8 cellular contexts compared by ENCODE assay signal in the genomic region with DNA sequence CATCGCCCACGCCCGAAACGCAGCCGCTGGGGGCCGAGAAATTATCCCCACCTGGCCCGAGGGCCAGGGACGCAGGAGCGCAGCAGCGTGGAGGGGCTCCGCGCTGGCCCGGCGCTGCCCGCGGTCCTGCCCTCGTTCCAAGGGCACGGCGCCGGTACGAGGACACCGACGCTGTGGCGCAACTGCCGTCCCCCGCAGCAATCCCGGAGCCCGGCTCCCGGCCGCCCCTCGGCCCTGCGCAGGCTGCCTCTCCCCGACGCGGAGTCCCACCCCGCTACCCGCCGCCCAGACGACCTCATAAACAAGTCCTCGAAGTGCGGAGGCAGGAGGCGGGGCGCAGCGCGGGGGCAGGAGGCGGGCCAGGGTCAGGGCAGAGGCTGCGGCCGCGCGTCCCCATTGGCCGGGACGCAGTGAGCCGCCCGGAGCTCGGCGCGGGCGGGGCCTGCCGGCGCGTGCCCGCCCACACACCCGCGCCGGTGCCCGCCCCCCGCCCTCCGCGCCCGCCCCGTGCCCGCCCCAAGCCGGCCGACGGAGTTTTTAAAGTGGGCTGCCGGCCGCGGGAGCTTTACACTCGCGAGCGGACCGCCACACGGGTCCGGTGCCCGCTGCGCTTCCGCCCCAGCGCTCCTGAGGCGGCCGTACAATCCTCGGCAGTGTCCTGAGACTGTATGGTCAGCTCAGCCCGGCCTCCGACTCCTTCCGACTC. TPM values are rescaled to one million over a fixed set of nuclear protein-coding genes. Genes with fewer than 3 reads are reported as not detected.
DNase-seq lines count a peak whose midpoint lies in the region; ATAC-seq and TF ChIP-seq lines count a peak whose summit lies in the region.

A gene (plus strand): TSS at position 568 of the 706 bp plus-strand sequence. CDS start 505 bp downstream, outside the sequence.

- H3K9me2 ChIP-seq in Karpas-422 (replicated peaks; ENCODE audit: insufficient read depth, low read length) = no peaks in the 10 kb centered on the region

- H3K4me1 ChIP-seq in Karpas-422 (ENCODE audit: low read length) (no peaks in the 10 kb centered on the region; the same call in 1 of the 2 replicates), heart right ventricle (peaks cover 0 to 44% (median 18%) of the 10 kb centered on the region in 9 donors), transverse colon (peaks cover 0 to 38% (median 23%) of the 10 kb centered on the region in 4 donors)

- H3K27me3 ChIP-seq in Karpas-422 (ENCODE audit: low read length) = no peaks in the 10 kb centered on the region
- peaks cover 0 to 24% (median 0%) of the 10 kb centered on the region in 7 donors for H3K27me3 ChIP-seq in heart right ventricle
- no peaks in the 10 kb centered on the region for H3K27me3 ChIP-seq in transverse colon

- H4K20me1 ChIP-seq in Karpas-422 (ENCODE audit: insufficient read depth, low read depth, low read length) = no peaks in the 10 kb centered on the region

- peak; percentile 13 for DNase-seq in DMS79 (lab: John Stamatoyannopoulos, UW)
- peak; percentile 45 for DNase-seq in Karpas-422
- peak; percentile 63 to 90 (median 77) for DNase-seq in T-helper 2 cell
- DNase-seq in amniotic stem cell (lab: John Stamatoyannopoulos, UW) = peak; percentile 61
- DNase-seq in heart right ventricle = peak; percentile 98
- DNase-seq in posterior vena cava (ENCODE audit: low spot score) = peak; percentile 98
- DNase-seq in transverse colon = peak; percentile 96

- WGBS in heart right ventricle, 2 donors = 0% methylated on average over 65 to 94 of the region's 94 CpGs
- 0% methylated on average over 11 to 47 of the region's 94 CpGs for WGBS in transverse colon (ENCODE audit: low coverage in 1 of 2), 2 donors

- peak in 1 of 9 donors; percentile 7 for TF ChIP-seq CTCF in heart right ventricle (IDR thresholded peaks at IDR 0.05)
- peak in 1 of 5 experiments; percentile 0 for TF ChIP-seq CTCF in transverse colon (IDR thresholded peaks at IDR 0.05)

- H3K9me3 ChIP-seq in Karpas-422 (ENCODE audit: low read length) = no peaks in the 10 kb centered on the region
- H3K9me3 ChIP-seq in heart right ventricle = no peaks in the 10 kb centered on the region
- H3K9me3 ChIP-seq in transverse colon = no peaks in the 10 kb centered on the region

- intact Hi-C loops in heart right ventricle (cut with DNase I) = loop anchor here in 9 of 10 donors (1.0 to 10.0 kb wide), 12 partner anchors 20 to 285 kb away; no protein-coding TSS in a partner anchor
- intact Hi-C loops in posterior vena cava (cut with DNase I) = loop anchor here (5.0 to 10.0 kb wide), 3 partner anchors 70 to 292 kb away; no protein-coding TSS in a partner anchor
- intact Hi-C loops in transverse colon (cut with DNase I; ENCODE audit: low total_unique reads) = no loop called here

- no peak within 1 kb of the TSS for H2AFZ ChIP-seq in Karpas-422 (ENCODE audit: low read length)

- no peaks in the 10 kb centered on the region for H3K79me2 ChIP-seq in Karpas-422 (ENCODE audit: low read length)

- peak within 1 kb of the TSS; percentile 58 for H3K4me2 ChIP-seq in Karpas-422 (ENCODE audit: low read depth, low read length, poor library complexity, severe bottlenecking)

- H3K36me3 ChIP-seq in Karpas-422 (ENCODE audit: insufficient read depth, low read length) = no peaks in the 10 kb centered on the region
- H3K36me3 ChIP-seq in heart right ventricle = no peaks in the 10 kb centered on the region
- no peaks in the 10 kb centered on the region for H3K36me3 ChIP-seq in transverse colon

- in situ Hi-C loops in transverse colon (cut with MboI; ENCODE audit: low pct_ligation_motif_present in 1 of 4, low pct_unique_long_range_greater_than_20kb in 1 of 4, low sequenced_read_pairs in 3 of 4) = loop anchor here in 1 of 4 donors (25.0 kb wide), 1 partner anchor 235 kb away; no protein-coding TSS in a partner anchor

- 0 out of 2 replicates have a peak within 1 kb of the TSS, but pooled peaks have one; percentile 27 for H3K9ac ChIP-seq in Karpas-422 (ENCODE audit: low read length)

- no peak for TF ChIP-seq EP300 in transverse colon (IDR thresholded peaks at IDR 0.05; ENCODE audit: low read depth)

- H3K27ac ChIP-seq in Karpas-422 (ENCODE audit: low read length) (no peak within 1 kb of the TSS), heart right ventricle (peak within 1 kb of the TSS; percentile 95 to 100 (median 98)), transverse colon (peak within 1 kb of the TSS; percentile 88 to 92 (median 90))

- peak; percentile 87 for TF ChIP-seq POLR2A in transverse colon (IDR thresholded peaks at IDR 0.05)

- ATAC-seq in GM21723 (IDR thresholded peaks at IDR 0.05; ENCODE audit: unreplicated experiment) (peak; percentile 85), heart right ventricle (peak; percentile 76 to 91 (median 86))

- H3K4me3 ChIP-seq in Karpas-422 (ENCODE audit: low read length) = peak within 1 kb of the TSS; percentile 54; the same call in 1 of the 2 replicates
- peak within 1 kb of the TSS; percentile 75 to 96 (median 90) for H3K4me3 ChIP-seq in heart right ventricle
- peak within 1 kb of the TSS; percentile 51 to 86 (median 71) for H3K4me3 ChIP-seq in transverse colon

RNA-seq across cellular contexts. Expression of the gene that starts here (rescaled TPM):
- not detected in 2 replicates for total RNA-seq in Karpas-422 (2014; rRNA removed; shearing (Covaris generic); ENCODE audit: low replicate concordance)
- total RNA-seq in heart right ventricle (100 to 1,000 TPM; 176 to 415 (median 210) TPM), posterior vena cava (100 to 1,000 TPM; 374 to 478 TPM), transverse colon (100 to 1,000 TPM; 102 to 260 (median 167) TPM)
- polyA plus RNA-seq in heart right ventricle = 100 to 1,000 TPM; 112 to 119 TPM

Comparison
In these comparisons a context has a peak if more than half of its experiments do, and no peak if none do; other contexts are left out.
1. RNA of the gene that starts here (total RNA-seq): 374 to 478 TPM in posterior vena cava, 176 to 415 TPM in heart right ventricle and 102 to 260 TPM in transverse colon; not detected in Karpas-422; every median in the first group is over 100 times any median in the second.
2. Peak in DNase-seq, H3K4me3 ChIP-seq, H3K9ac ChIP-seq and H3K4me2 ChIP-seq in Karpas-422; RNA of the gene not detected or under 1 TPM.
3. DNase-seq: peak in every context shown above with its lines; median percentile 98 in heart right ventricle; 98 in posterior vena cava; 96 in transverse colon; 77 in T-helper 2 cell; 61 in amniotic stem cell; 45 in Karpas-422; 13 in DMS79.
4. Peak in every context shown above with its lines, with median percentiles within 50 percentile points of each other: H3K4me3 ChIP-seq.